ENCODE assay signal across 10 cellular contexts in the genomic region with DNA sequence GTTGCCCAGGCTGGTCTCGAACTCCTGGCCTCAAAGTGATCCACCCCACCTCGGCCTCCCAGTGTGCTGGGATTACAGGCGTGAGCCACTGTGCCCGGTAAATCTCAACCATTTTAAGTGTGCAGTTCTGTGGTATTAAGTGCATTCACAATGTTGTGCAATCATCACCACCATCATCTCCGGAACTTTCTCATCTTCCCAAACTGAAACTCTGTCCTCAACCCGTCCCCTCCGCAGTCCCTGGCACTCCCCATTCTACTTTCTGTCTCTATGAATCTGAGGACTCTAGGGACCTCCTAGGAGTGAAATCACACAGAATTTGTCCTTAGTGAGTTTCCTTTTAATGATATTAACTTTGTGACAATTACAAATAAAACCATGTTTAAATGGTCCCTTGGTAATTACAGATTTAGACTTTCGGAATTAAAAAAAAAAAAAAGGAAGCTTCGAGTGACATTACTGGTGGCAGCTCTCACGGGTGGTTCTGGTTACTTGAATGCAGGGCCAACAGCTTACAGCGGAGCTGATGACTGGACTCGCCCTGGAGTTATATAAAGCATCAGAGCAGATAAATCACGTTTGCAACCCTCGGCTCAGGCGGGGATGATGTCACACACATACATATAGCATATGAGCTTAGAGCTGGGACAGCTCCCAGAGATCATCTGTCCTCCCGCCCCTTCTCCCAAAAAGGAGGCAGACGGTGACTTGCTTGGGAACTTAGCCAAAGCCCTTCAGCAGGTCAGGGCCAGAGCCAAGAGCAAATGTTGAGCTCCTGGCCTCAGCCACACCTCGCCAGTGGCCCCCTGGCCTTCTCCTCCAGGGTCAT.
DNase-seq lines count a peak whose midpoint lies in the region; ATAC-seq, FAIRE-seq and TF ChIP-seq lines count a peak whose summit lies in the region.
"Had no signal": no experiment of that assay in that cellular context is flagged by ENCODE, and none has a peak within 500 bp of the region (broad histone marks: within the 10 kb centered on the region; RNA-seq: fewer than 3 reads in every experiment).

No MANE protein-coding gene starts in this region.

- H2AFZ ChIP-seq in HepG2 (ENCODE audit: low read length), result no peak overlapping the region

- DNase-seq in HTR-8/SVneo (ENCODE audit: insufficient read length, low spot score), result peak; percentile 52
- DNase-seq in ascending aorta (ENCODE audit: low spot score in 2 of 2), result peak; percentile 89 to 94
- no peak for DNase-seq in HepG2 (ENCODE audit: low spot score)
- peak; percentile 79 for DNase-seq in thoracic aorta (ENCODE audit: low spot score)
- no peak for DNase-seq in CD4-positive, alpha-beta memory T cell
- DNase-seq in activated gamma-delta T cell treated with Interleukin-2 at 50 U/mL for 16 hours, result no peak
- DNase-seq in epidermal melanocyte (ENCODE audit: insufficient read length, low spot score), result no peak
- DNase-seq in amniotic stem cell (lab: John Stamatoyannopoulos, UW), result no peak
- DNase-seq: immature natural killer cell had no signal

- no peaks in the 10 kb centered on the region for H3K9me3 Mint-ChIP-seq in CD4-positive, alpha-beta memory T cell
- H3K9me3 Mint-ChIP-seq: activated naive CD4-positive, alpha-beta T cell treated with anti-CD3 and anti-CD28 coated beads, Interleukin-2, amount 50 U/mL, for 72 hours; immature natural killer cell had no signal

- no peak overlapping the region for H3K4me2 ChIP-seq in HepG2 (ENCODE audit: low read depth, low read length)

- no peak for TF ChIP-seq RAD21 in HepG2 (CRISPR knock-in tag; IDR thresholded peaks at IDR 0.05)

- no TSS peak for BruUV-seq in HepG2 (replicated peaks; lab: Mats Ljungman, UMichigan)

- POLR2A ChIA-PET in HepG2 (lab: Yijun Ruan, JAX), result no interaction called here
- POLR2A ChIA-PET in CD4-positive, alpha-beta memory T cell (lab: Charles Lee; ENCODE audit: partially characterized antibody), result no interaction called here

- no peaks in the 10 kb centered on the region for H4K20me1 ChIP-seq in HepG2 (ENCODE audit: insufficient read depth, low read length)

- H3K79me2 ChIP-seq in HepG2 (ENCODE audit: insufficient read depth, low read length), result no peaks in the 10 kb centered on the region

- 97% methylated on average over 17 of the region's 18 CpGs for WGBS in HepG2 (ENCODE audit: low lambda C conversion rate)

- H3K36me3 ChIP-seq in ascending aorta (peaks cover 26 to 46% of the 10 kb centered on the region in 2 donors), HepG2 (replicated peaks in 1 of 2; ENCODE audit: control insufficient read depth in 1 of 2, insufficient read depth in 2 of 2, low read length in 2 of 2) (peaks cover 9 to 22% of the 10 kb centered on the region in 2 experiments; a peak in 4 of 5 replicates), thoracic aorta (peaks cover 23% of the 10 kb centered on the region)
- no peaks in the 10 kb centered on the region for H3K36me3 ChIP-seq in CD4-positive, alpha-beta memory T cell (ENCODE audit: insufficient read depth, low read length)

- H3K4me1 ChIP-seq in ascending aorta, result peaks cover 0 to 10% of the 10 kb centered on the region in 2 donors
- H3K4me1 ChIP-seq in HepG2 (ENCODE audit: insufficient read depth, low read length), result no peaks in the 10 kb centered on the region
- peaks cover 5 to 21% of the 10 kb centered on the region in 2 donors for H3K4me1 ChIP-seq in thoracic aorta (ENCODE audit: control insufficient read depth in 1 of 2, low read depth in 2 of 2)
- H3K4me1 ChIP-seq in CD4-positive, alpha-beta memory T cell (ENCODE audit: insufficient read depth, low read length), result no peaks in the 10 kb centered on the region

- H3K27ac Mint-ChIP-seq in CD4-positive, alpha-beta memory T cell, result peak overlapping the region in 1 of 7 donors; percentile 67
- H3K27ac Mint-ChIP-seq: activated naive CD4-positive, alpha-beta T cell treated with anti-CD3 and anti-CD28 coated beads, Interleukin-2, amount 50 U/mL, for 72 hours; immature natural killer cell had no signal

- no peak for TF ChIP-seq EP300 in HepG2 (IDR thresholded peaks at IDR 0.05; ENCODE audit: low read depth in 2 of 2, low read length in 2 of 2)
- TF ChIP-seq EP300 in HepG2 (CRISPR knock-in tag; IDR thresholded peaks at IDR 0.05; ENCODE audit: borderline replicate concordance), result no peak

- FAIRE-seq in HTR-8/SVneo (lab: Jason Lieb, UNC) (no peak), HepG2 (lab: Jason Lieb, UNC) (no peak)

- no peak for ATAC-seq in HepG2
- peak; percentile 92 for ATAC-seq in thoracic aorta (ENCODE audit: insufficient number of reproducible peaks, low FRiP score, low read depth)
- ATAC-seq: activated naive CD4-positive, alpha-beta T cell treated with anti-CD3 and anti-CD28 coated beads, Interleukin-2, amount 50 U/mL, for 72 hours had no signal

- no peaks in the 10 kb centered on the region for H3K36me3 Mint-ChIP-seq in CD4-positive, alpha-beta memory T cell
- H3K36me3 Mint-ChIP-seq: activated naive CD4-positive, alpha-beta T cell treated with anti-CD3 and anti-CD28 coated beads, Interleukin-2, amount 50 U/mL, for 72 hours; immature natural killer cell had no signal

- intact Hi-C loops in ascending aorta (cut with DNase I), result loop anchor here (2.0 to 5.0 kb wide), 3 partner anchors 39 to 135 kb away; a partner anchor contains a TSS
- intact Hi-C loops in HepG2 (cut with micrococcal nuclease; ENCODE audit: unreplicated experiment), result no loop called here
- intact Hi-C loops in CD4-positive, alpha-beta memory T cell (cut with micrococcal nuclease), result no loop called here

- H3K4me3 ChIP-seq in ascending aorta, result no peak overlapping the region
- no peak overlapping the region for H3K4me3 ChIP-seq in HepG2 (replicated peaks in 1 of 3; ENCODE audit: insufficient read depth in 1 of 3, low read depth in 2 of 3, low read length in 3 of 3)
- H3K4me3 ChIP-seq in thoracic aorta, result peak overlapping the region; percentile 42
- H3K4me3 ChIP-seq in CD4-positive, alpha-beta memory T cell (ENCODE audit: low read length in 2 of 2), result no peak overlapping the region

- H3K9ac ChIP-seq in HepG2 (ENCODE audit: insufficient read depth, low read depth, low read length), result no peak overlapping the region

- peaks cover 1 to 3% of the 10 kb centered on the region in 2 donors for H3K27me3 Mint-ChIP-seq in CD4-positive, alpha-beta memory T cell

- H3K27ac ChIP-seq in ascending aorta (peak overlapping the region; percentile 87 to 89), HepG2 (ENCODE audit: extremely low read length, insufficient read depth, low read length) (no peak overlapping the region), thoracic aorta (peak overlapping the region; percentile 88 to 89)
- H3K27ac ChIP-seq in CD4-positive, alpha-beta memory T cell (ENCODE audit: low read depth, low read length), result no peak overlapping the region

- CTCF ChIA-PET in HepG2 (lab: Yijun Ruan, JAX; ENCODE audit: low intra/inter-chr PET ratio, low total read pairs), result no interaction called here
- CTCF ChIA-PET in CD4-positive, alpha-beta memory T cell (lab: Charles Lee; ENCODE audit: partially characterized antibody), result interaction anchor here (0.5 to 1.3 kb wide), 3 partner anchors 11 to 248 kb away, joined by 3 read pairs; no protein-coding TSS in a partner anchor

- no peaks in the 10 kb centered on the region for H3K9me3 ChIP-seq in ascending aorta
- H3K9me3 ChIP-seq in HepG2 (ENCODE audit: low read length), result no peaks in the 10 kb centered on the region
- no peaks in the 10 kb centered on the region for H3K9me3 ChIP-seq in thoracic aorta
- H3K9me3 ChIP-seq in CD4-positive, alpha-beta memory T cell (ENCODE audit: control insufficient read depth in 1 of 2, low read length in 2 of 2), result no peaks in the 10 kb centered on the region

- no peaks in the 10 kb centered on the region for H3K27me3 ChIP-seq in ascending aorta
- no peaks in the 10 kb centered on the region for H3K27me3 ChIP-seq in HepG2 (ENCODE audit: control insufficient read depth in 1 of 2, insufficient read depth in 2 of 2, low read length in 2 of 2)
- no peaks in the 10 kb centered on the region for H3K27me3 ChIP-seq in thoracic aorta (replicated peaks; ENCODE audit: insufficient read depth)
- H3K27me3 ChIP-seq in CD4-positive, alpha-beta memory T cell (ENCODE audit: insufficient read depth, low read length), result no peaks in the 10 kb centered on the region

- peaks cover 0 to 1% (median 0%) of the 10 kb centered on the region in 4 donors for H3K4me1 Mint-ChIP-seq in CD4-positive, alpha-beta memory T cell
- H3K4me1 Mint-ChIP-seq: immature natural killer cell had no signal

- TF ChIP-seq POLR2A in HepG2 (IDR thresholded peaks at IDR 0.05; ENCODE audit: insufficient read depth in 1 of 2, low read depth in 2 of 2, low read length in 2 of 2), result no peak

- in situ Hi-C loops in HepG2 (cut with HindIII; ENCODE audit: extremely low pct_ligation_motif_present, low pct_unique_long_range_greater_than_20kb), result no loop called here

- no peak for TF ChIP-seq CTCF in ascending aorta (IDR thresholded peaks at IDR 0.05)
- no peak for TF ChIP-seq CTCF in HepG2 (CRISPR knock-in tag; IDR thresholded peaks at IDR 0.05)
- no peak for TF ChIP-seq CTCF in thoracic aorta (IDR thresholded peaks at IDR 0.05)

- no peak overlapping the region for H3K4me3 Mint-ChIP-seq in CD4-positive, alpha-beta memory T cell
- H3K4me3 Mint-ChIP-seq: immature natural killer cell had no signal

TF ChIP-seq in HepG2, 621 proteins besides CTCF, POLR2A, EP300 and RAD21:
- TF ChIP-seq CEBPB (IDR thresholded peaks at IDR 0.05; ENCODE audit: borderline replicate concordance, low read depth, low read length), result peak; percentile 35; the same call in 1 of the 2 replicates
- TF ChIP-seq, protein P1, sequence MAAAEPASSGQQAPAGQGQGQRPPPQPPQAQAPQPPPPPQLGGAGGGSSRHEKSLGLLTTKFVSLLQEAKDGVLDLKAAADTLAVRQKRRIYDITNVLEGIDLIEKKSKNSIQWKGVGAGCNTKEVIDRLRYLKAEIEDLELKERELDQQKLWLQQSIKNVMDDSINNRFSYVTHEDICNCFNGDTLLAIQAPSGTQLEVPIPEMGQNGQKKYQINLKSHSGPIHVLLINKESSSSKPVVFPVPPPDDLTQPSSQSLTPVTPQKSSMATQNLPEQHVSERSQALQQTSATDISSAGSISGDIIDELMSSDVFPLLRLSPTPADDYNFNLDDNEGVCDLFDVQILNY (CRISPR knock-in tag; conservative IDR thresholded peaks at IDR 0.05), result no peak

Comparison
In these comparisons a context has a peak if more than half of its experiments do, and no peak if none do; other contexts are left out.
1. DNase-seq: peak in HTR-8/SVneo (single experiment), ascending aorta (2 of 2) and thoracic aorta (single experiment); none in HepG2 (single experiment), CD4-positive, alpha-beta memory T cell (0 of 5), activated gamma-delta T cell treated with Interleukin-2 at 50 U/mL for 16 hours (single experiment), epidermal melanocyte (single experiment) and amniotic stem cell (single experiment).
2. H3K27ac ChIP-seq: peak in ascending aorta (2 of 2) and thoracic aorta (2 of 2); none in HepG2 (single experiment) and CD4-positive, alpha-beta memory T cell (single experiment).